Comparison of ENCODE assay signal across 8 cellular contexts in genomic region chr22:42367980-42368378, GRCh38.
DNase-seq lines count a peak whose midpoint lies in the region; ATAC-seq lines count a peak whose summit lies in the region.

No MANE protein-coding gene starts in this region.

- H3K36me3 ChIP-seq in SJCRH30, result no peaks in the 10 kb centered on the region

- peaks cover 14% of the 10 kb centered on the region; the same call in 1 of the 2 replicates for H3K27me3 ChIP-seq in SJCRH30

- peak in 2 of 3 experiments; percentile 36 to 51 for DNase-seq in NCI-H1417 (lab: John Stamatoyannopoulos, UW)
- DNase-seq in NCI-H1417 treated with DMSO at 0.1 percent for 48 hours (lab: John Stamatoyannopoulos, UW), result no peak
- DNase-seq in SJCRH30, result no peak
- DNase-seq in left ventricle myocardium superior, result peak; percentile 59
- no peak for DNase-seq in NCI-H2227 treated with DMSO at 0.1 percent for 48 hours (lab: John Stamatoyannopoulos, UW)
- DNase-seq in stimulated activated CD4-positive, alpha-beta T cell treated with anti-CD3 and anti-CD28 coated beads, Interleukin-4, amount 100 ng/mL, for 24 hours, result no peak

- ATAC-seq in left ventricle myocardium superior, result no peak
- ATAC-seq in GM18502 (IDR thresholded peaks at IDR 0.05; ENCODE audit: poor library complexity, unreplicated experiment), result no peak

- no peaks in the 10 kb centered on the region for H3K9me3 ChIP-seq in SJCRH30 (replicated peaks)

- peaks cover 29% of the 10 kb centered on the region for H3K4me1 ChIP-seq in SJCRH30

- H3K4me3 ChIP-seq in SJCRH30, result peak overlapping the region; percentile 59
- H3K4me3 ChIP-seq in skin epidermis, result peak overlapping the region; percentile 47 to 78 (median 57)

- H3K27ac ChIP-seq in SJCRH30 (no peak overlapping the region), skin epidermis (peak overlapping the region in 11 of 21 experiments; percentile 25 to 79 (median 66))

- intact Hi-C loops in left ventricle myocardium superior (cut with micrococcal nuclease), result no loop called here

Comparison
In these comparisons a context has a peak if more than half of its experiments do, and no peak if none do; other contexts are left out.
1. DNase-seq: peak in NCI-H1417 (2 of 3) and left ventricle myocardium superior (single experiment); none in NCI-H1417 treated with DMSO at 0.1 percent for 48 hours (single experiment), SJCRH30 (0 of 2), NCI-H2227 treated with DMSO at 0.1 percent for 48 hours (single experiment) and stimulated activated CD4-positive, alpha-beta T cell treated with anti-CD3 and anti-CD28 coated beads, Interleukin-4, amount 100 ng/mL, for 24 hours (single experiment).